Comparison of ENCODE assay signal across 22 cellular contexts in the genomic region with DNA sequence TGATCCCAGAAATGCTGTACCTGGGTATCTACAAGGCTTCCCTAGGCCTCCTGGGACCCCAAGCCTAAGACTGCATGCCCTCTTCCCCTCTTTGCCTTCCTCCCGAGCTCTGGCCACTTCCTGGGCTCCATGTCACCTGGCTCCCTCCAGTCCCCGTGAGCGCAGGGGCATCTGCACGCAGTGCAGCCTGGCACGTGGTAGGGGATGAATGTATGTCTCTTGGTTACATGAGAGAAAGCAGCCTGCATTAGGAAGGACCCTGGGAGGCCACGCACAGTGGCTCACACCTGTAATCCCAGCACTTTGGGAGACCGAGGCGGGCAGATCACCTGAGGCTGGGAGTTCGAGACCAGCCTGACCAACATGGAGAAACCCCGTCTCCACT. TPM values are rescaled to one million over a fixed set of nuclear protein-coding genes. Genes with fewer than 3 reads are reported as not detected.
A peak's percentile ranks its signal among the peaks of the same experiment; 100 is the strongest.
DNase-seq lines count a peak whose midpoint lies in the region; ATAC-seq, FAIRE-seq and TF ChIP-seq lines count a peak whose summit lies in the region.
"Had no signal": no experiment of that assay in that cellular context is flagged by ENCODE, and none has a peak within 500 bp of the region (broad histone marks: within the 10 kb centered on the region; RNA-seq: fewer than 3 reads in every experiment).

No MANE protein-coding gene starts in this region.

- CTCF ChIA-PET in activated naive CD4-positive, alpha-beta T cell treated with anti-CD3 and anti-CD28 coated beads, Interleukin-2, amount 10 ng/mL, durations not matched to agents 7 days and 5 days (lab: Charles Lee), result no interaction called here

- TF ChIP-seq CTCF in chondrocyte (IDR thresholded peaks at IDR 0.05) (no peak), D721Med (IDR thresholded peaks at IDR 0.05; ENCODE audit: insufficient read depth, missing control alignments) (no peak)

- ATAC-seq in activated naive CD4-positive, alpha-beta T cell treated with anti-CD3 and anti-CD28 coated beads, Interleukin-2, amount 50 U/mL, for 72 hours, result no peak
- ATAC-seq in HG02885 (IDR thresholded peaks at IDR 0.05; ENCODE audit: poor library complexity, unreplicated experiment), result no peak

- FAIRE-seq in D721Med (lab: Jason Lieb, UNC), result no peak
- FAIRE-seq: GM18507, HTR-8/SVneo had no signal

- no peak overlapping the region for H3K4me3 Mint-ChIP-seq in activated naive CD4-positive, alpha-beta T cell treated with anti-CD3 and anti-CD28 coated beads, Interleukin-2, amount 10 ng/mL, durations not matched to agents 7 days and 5 days
- H3K4me3 Mint-ChIP-seq in chondrocyte (ENCODE audit: unreplicated experiment), result no peak overlapping the region

- DNase-seq in activated naive CD4-positive, alpha-beta T cell treated with anti-CD3 and anti-CD28 coated beads, Interleukin-2, amount 10 ng/mL, durations not matched to agents 7 days and 5 days, result peak; percentile 5
- DNase-seq in activated naive CD4-positive, alpha-beta T cell treated with anti-CD3 and anti-CD28 coated beads, Interleukin-2, amount 50 U/mL, for 72 hours (ENCODE audit: low spot score in 2 of 2), result no peak
- DNase-seq in chondrocyte (ENCODE audit: low spot score) (peak; percentile 67), posterior vena cava (ENCODE audit: low spot score) (peak; percentile 64), D721Med (ENCODE audit: insufficient read length, low spot score) (no peak), 8988T (no peak), NCI-H1930 (lab: John Stamatoyannopoulos, UW) (no peak)
- DNase-seq: CD4-positive, CD25-positive, alpha-beta regulatory T cell; GM23248; H7; KG1; MG63; NCI-H1105 treated with DMSO at 0.1 percent for 48 hours; NCI-H146; NCI-H2029; NCI-H2227 treated with DMSO at 0.1 percent for 48 hours; NCI-H69; OCI-M1; SK-N-SH had no signal

- peaks cover 26% of the 10 kb centered on the region for H3K36me3 Mint-ChIP-seq in activated naive CD4-positive, alpha-beta T cell treated with anti-CD3 and anti-CD28 coated beads, Interleukin-2, amount 10 ng/mL, durations not matched to agents 7 days and 5 days
- H3K36me3 Mint-ChIP-seq in activated naive CD4-positive, alpha-beta T cell treated with anti-CD3 and anti-CD28 coated beads, Interleukin-2, amount 50 U/mL, for 72 hours, result peaks cover 18 to 25% of the 10 kb centered on the region in 2 donors
- peaks cover 6% of the 10 kb centered on the region for H3K36me3 Mint-ChIP-seq in chondrocyte (ENCODE audit: low read depth)

- no peak overlapping the region for H3K27ac Mint-ChIP-seq in activated naive CD4-positive, alpha-beta T cell treated with anti-CD3 and anti-CD28 coated beads, Interleukin-2, amount 10 ng/mL, durations not matched to agents 7 days and 5 days
- no peak overlapping the region for H3K27ac Mint-ChIP-seq in activated naive CD4-positive, alpha-beta T cell treated with anti-CD3 and anti-CD28 coated beads, Interleukin-2, amount 50 U/mL, for 72 hours
- no peak overlapping the region for H3K27ac Mint-ChIP-seq in chondrocyte (ENCODE audit: unreplicated experiment)

- intact Hi-C loops in posterior vena cava (cut with DNase I), result no loop called here

- no peaks in the 10 kb centered on the region for H3K27me3 Mint-ChIP-seq in activated naive CD4-positive, alpha-beta T cell treated with anti-CD3 and anti-CD28 coated beads, Interleukin-2, amount 10 ng/mL, durations not matched to agents 7 days and 5 days
- H3K27me3 Mint-ChIP-seq in chondrocyte (ENCODE audit: low read depth), result no peaks in the 10 kb centered on the region
- H3K27me3 Mint-ChIP-seq: CD4-positive, CD25-positive, alpha-beta regulatory T cell had no signal

- peaks cover 4% of the 10 kb centered on the region for H3K4me1 Mint-ChIP-seq in activated naive CD4-positive, alpha-beta T cell treated with anti-CD3 and anti-CD28 coated beads, Interleukin-2, amount 10 ng/mL, durations not matched to agents 7 days and 5 days
- no peaks in the 10 kb centered on the region for H3K4me1 Mint-ChIP-seq in chondrocyte (ENCODE audit: low read depth)

- no peaks in the 10 kb centered on the region for H3K9me3 Mint-ChIP-seq in activated naive CD4-positive, alpha-beta T cell treated with anti-CD3 and anti-CD28 coated beads, Interleukin-2, amount 10 ng/mL, durations not matched to agents 7 days and 5 days
- no peaks in the 10 kb centered on the region for H3K9me3 Mint-ChIP-seq in activated naive CD4-positive, alpha-beta T cell treated with anti-CD3 and anti-CD28 coated beads, Interleukin-2, amount 50 U/mL, for 72 hours
- H3K9me3 Mint-ChIP-seq in chondrocyte (ENCODE audit: low read depth), result no peaks in the 10 kb centered on the region
- H3K9me3 Mint-ChIP-seq: CD4-positive, CD25-positive, alpha-beta regulatory T cell had no signal

RNA-seq across cellular contexts. Expression of gene PASK, which starts 15.8 kb away (rescaled TPM):
- 10 to 100 TPM; 67.6 to 95.3 TPM for total RNA-seq in activated naive CD4-positive, alpha-beta T cell treated with anti-CD3 and anti-CD28 coated beads, Interleukin-2, amount 50 U/mL, for 72 hours
- total RNA-seq in chondrocyte (4.4 to 13.8 TPM (median 4.5 TPM) in 3 replicates), posterior vena cava (1 to 10 TPM; 2.3 to 4.4 TPM)

RNA-seq across cellular contexts. Expression of gene PPP1R7, which starts 16.8 kb away (rescaled TPM):
- total RNA-seq in activated naive CD4-positive, alpha-beta T cell treated with anti-CD3 and anti-CD28 coated beads, Interleukin-2, amount 50 U/mL, for 72 hours, result 10 to 100 TPM; 81.6 to 98.9 TPM
- total RNA-seq in chondrocyte (43.1 to 54.2 TPM (median 44.3 TPM) in 3 replicates), posterior vena cava (10 to 100 TPM; 49.3 to 53.0 TPM)

RNA-seq across cellular contexts. Expression of gene MTERF4, which starts 31.3 kb away (rescaled TPM):
- total RNA-seq in activated naive CD4-positive, alpha-beta T cell treated with anti-CD3 and anti-CD28 coated beads, Interleukin-2, amount 50 U/mL, for 72 hours, result 10 to 100 TPM; 37.8 to 47.1 TPM
- total RNA-seq in chondrocyte, result 21.5 to 34.1 TPM (median 22.6 TPM) in 3 replicates
- total RNA-seq in posterior vena cava, result 10 to 100 TPM; 17.1 to 17.8 TPM

RNA-seq across cellular contexts. Expression of gene ANO7, which starts 55.0 kb away (rescaled TPM):
- 1 to 10 TPM in 1 of 2 donors, under 1 TPM in 1; 0.27 to 5.3 TPM for total RNA-seq in activated naive CD4-positive, alpha-beta T cell treated with anti-CD3 and anti-CD28 coated beads, Interleukin-2, amount 50 U/mL, for 72 hours
- total RNA-seq in chondrocyte (0.48 to 2.2 TPM (median 1.5 TPM) in 3 replicates), posterior vena cava (under 1 TPM; 0.32 to 0.95 TPM)

Comparison
In these comparisons a context has a peak if more than half of its experiments do, and no peak if none do; other contexts are left out.
1. DNase-seq: peak in activated naive CD4-positive, alpha-beta T cell treated with anti-CD3 and anti-CD28 coated beads, Interleukin-2, amount 10 ng/mL, durations not matched to agents 7 days and 5 days (single experiment), chondrocyte (single experiment) and posterior vena cava (single experiment); none in activated naive CD4-positive, alpha-beta T cell treated with anti-CD3 and anti-CD28 coated beads, Interleukin-2, amount 50 U/mL, for 72 hours (0 of 2), D721Med (single experiment), 8988T (single experiment) and NCI-H1930 (0 of 2).